Comparison of ENCODE assay signal across 2 cellular contexts in the genomic region with DNA sequence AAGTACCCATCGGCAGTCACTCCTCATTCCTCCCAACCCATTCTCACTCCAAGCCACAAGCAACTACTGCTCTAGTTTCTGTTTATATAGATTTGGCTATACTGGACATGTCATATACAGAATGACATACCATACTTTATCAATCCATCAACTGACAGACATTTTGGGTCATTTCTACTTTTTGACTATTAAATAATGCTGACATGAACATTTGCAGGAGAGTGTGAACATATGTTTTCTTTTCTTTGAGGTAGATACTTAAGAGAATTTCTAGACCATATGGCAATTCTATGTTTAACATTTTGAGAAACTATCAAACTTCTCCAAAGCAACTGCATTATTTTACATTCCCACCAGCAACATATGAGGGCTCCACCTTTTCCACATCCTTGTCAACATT.
TF ChIP-seq lines count a peak whose summit lies in the region.

No MANE protein-coding gene starts in this region.

TF ChIP-seq in A549, 52 proteins besides CTCF, POLR2A, EP300 and RAD21:
- TF ChIP-seq MAFK (IDR thresholded peaks at IDR 0.05; ENCODE audit: partially characterized antibody) (peak; percentile 85), BCL3 (IDR thresholded peaks at IDR 0.05) (no peak)

TF ChIP-seq in IMR-90, 13 proteins besides CTCF, POLR2A, EP300 and RAD21:
- TF ChIP-seq RCOR1 (IDR thresholded peaks at IDR 0.05; ENCODE audit: insufficient replicate concordance, low read length) = no peak
- peak; percentile 74 for TF ChIP-seq MAFK (IDR thresholded peaks at IDR 0.05; ENCODE audit: low read depth, low read length)
